Comparison of ENCODE assay signal across 19 cellular contexts in the genomic region with DNA sequence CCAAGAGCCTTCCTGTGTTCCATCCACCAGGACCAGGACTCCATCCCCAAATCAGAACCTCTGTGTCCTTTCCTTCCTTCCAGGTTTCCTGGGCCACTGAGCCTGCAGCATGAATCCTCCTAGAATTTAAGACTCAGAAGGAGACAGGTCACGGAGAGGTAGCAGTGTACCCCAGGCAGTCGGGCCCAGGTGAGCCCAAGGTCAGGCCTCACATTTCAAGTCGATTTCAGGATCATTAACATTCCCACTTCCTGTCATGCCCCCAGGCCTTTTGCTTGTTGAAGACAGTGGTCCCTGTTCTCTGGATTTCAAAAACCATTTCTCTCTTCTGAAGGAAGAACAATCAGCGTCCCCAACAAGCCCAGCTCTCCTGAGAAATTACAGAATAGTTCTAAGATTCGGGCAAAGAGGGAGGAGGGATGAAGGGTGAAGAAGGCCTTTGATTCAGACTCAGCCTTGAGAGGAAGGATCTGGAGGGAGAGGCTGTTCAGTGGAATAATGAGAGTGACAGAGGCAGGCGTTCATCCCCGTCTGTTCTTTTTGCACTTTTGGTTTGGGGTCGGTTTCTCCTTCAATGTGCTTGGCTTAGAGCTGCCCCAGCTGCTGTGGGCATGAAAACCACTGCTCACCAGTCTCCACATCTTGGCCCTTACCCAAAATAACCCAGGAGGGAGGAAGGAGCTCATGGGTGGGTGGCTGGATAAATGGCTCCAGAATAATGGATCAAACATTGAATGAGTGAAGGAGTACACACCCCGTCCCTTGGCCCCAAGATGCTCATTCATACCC.
"Had no signal": no experiment of that assay in that cellular context is flagged by ENCODE, and none has a peak within 500 bp of the region (broad histone marks: within the 10 kb centered on the region; RNA-seq: fewer than 3 reads in every experiment).

No MANE protein-coding gene starts in this region.

- H3K4me3 Mint-ChIP-seq: naive B cell, type B pancreatic cell had no signal

- H3K36me3 Mint-ChIP-seq: naive B cell had no signal

- H3K4me1 ChIP-seq: uterus had no signal

- H3K27me3 ChIP-seq: dorsolateral prefrontal cortex, heart left ventricle, ovary, uterus had no signal

- H3K9me3 ChIP-seq: heart left ventricle, ovary, uterus had no signal

- H3K4me2 ChIP-seq: smooth muscle cell had no signal

- H3K9me3 Mint-ChIP-seq: naive B cell, type B pancreatic cell had no signal

- H3K36me3 ChIP-seq: ovary, uterus had no signal

- H3K4me1 Mint-ChIP-seq: naive B cell had no signal

- H3K27ac Mint-ChIP-seq: naive B cell, progenitor cell of endocrine pancreas, type B pancreatic cell had no signal

- ATAC-seq: esophagus mucosa, heart left ventricle, left lobe of liver, right cardiac atrium had no signal

- H3K27ac ChIP-seq: dorsolateral prefrontal cortex, heart left ventricle, ovary, uterus had no signal

- H3K4me3 ChIP-seq: dorsolateral prefrontal cortex, heart left ventricle, ovary, smooth muscle cell, uterus had no signal

- DNase-seq: cortex of kidney; dorsolateral prefrontal cortex; effector CD8-positive, alpha-beta T cell; heart left ventricle; hippocampal formation; kidney glomerular epithelial cell; mammary epithelial cell; naive B cell; nucleus accumbens; ovary; right cardiac atrium; stimulated activated CD4-positive, alpha-beta T cell treated with anti-CD3 and anti-CD28 coated beads, Interleukin-2, amount 100 ng/mL, for 48 hours; stimulated activated naive CD4-positive, alpha-beta T cell treated with Interleukin-2 at 50 U/mL for 16 hours; uterus had no signal
